Comparison of ENCODE assay signal across 25 cellular contexts in genomic region chr6:75215291-75215690, GRCh38. TPM values are rescaled to one million over a fixed set of nuclear protein-coding genes. Genes with fewer than 3 reads are reported as not detected.
"Had no signal": no experiment of that assay in that cellular context is flagged by ENCODE, and none has a peak within 500 bp of the region (broad histone marks: within the 10 kb centered on the region; RNA-seq: fewer than 3 reads in every experiment).

No MANE protein-coding gene starts in this region.

- H2AFZ ChIP-seq: neural progenitor cell, parathyroid adenoma had no signal

- H3K27me3 ChIP-seq: esophagus squamous epithelium, right lobe of liver, thyroid gland had no signal

- H3K4me3 ChIP-seq: coronary artery, esophagus squamous epithelium, left ventricle myocardium inferior, lower lobe of right lung, neural progenitor cell, right lobe of liver, stomach, thyroid gland had no signal

- H3K9ac ChIP-seq: neural progenitor cell, parathyroid adenoma had no signal

- H3K36me3 ChIP-seq: esophagus squamous epithelium, left ventricle myocardium inferior, lower lobe of right lung, neural progenitor cell, right lobe of liver, stomach, thyroid gland had no signal

- H3K4me3 Mint-ChIP-seq: effector memory CD8-positive, alpha-beta T cell; memory B cell; mesothelial cell of epicardium; naive thymus-derived CD4-positive, alpha-beta T cell; nephron; neural progenitor cell had no signal

- H3K4me1 Mint-ChIP-seq: memory B cell, neural progenitor cell had no signal

- FAIRE-seq: endometrium, frontal cortex, kidney, small intestine had no signal

- H3K27ac Mint-ChIP-seq: effector memory CD8-positive, alpha-beta T cell; memory B cell; mesothelial cell of epicardium; naive thymus-derived CD4-positive, alpha-beta T cell; nephron; neural progenitor cell; progenitor cell of endocrine pancreas had no signal

- H3K27ac ChIP-seq: coronary artery, esophagus squamous epithelium, left ventricle myocardium inferior, lower lobe of right lung, neural progenitor cell, parathyroid adenoma, right lobe of liver, stomach, thyroid gland had no signal

- H3K79me2 ChIP-seq: parathyroid adenoma had no signal

- H3K4me2 ChIP-seq: neural progenitor cell had no signal

- H3K4me1 ChIP-seq: neural progenitor cell, parathyroid adenoma, thyroid gland had no signal

- H3K9me3 Mint-ChIP-seq: effector memory CD8-positive, alpha-beta T cell; memory B cell; mesothelial cell of epicardium; naive thymus-derived CD4-positive, alpha-beta T cell; nephron; neural progenitor cell had no signal

- DNase-seq: dermis blood vessel endothelial cell; effector memory CD8-positive, alpha-beta T cell; erythroblast; esophagus squamous epithelium; kidney; left ventricle myocardium inferior; lower lobe of right lung; naive thymus-derived CD4-positive, alpha-beta T cell; right lobe of liver; small intestine; stimulated activated CD4-positive, alpha-beta T cell treated with anti-CD3 and anti-CD28 coated beads, Interleukin-15, amount 100 ng/mL, for 24 hours; stimulated activated CD4-positive, alpha-beta T cell treated with anti-CD3 and anti-CD28 coated beads, Interleukin-2, amount 100 ng/mL, for 48 hours; stimulated activated naive CD4-positive, alpha-beta T cell treated with Interleukin-2 at 50 U/mL for 16 hours; stomach; thyroid gland; trophoblast cell had no signal

- H3K36me3 Mint-ChIP-seq: memory B cell; mesothelial cell of epicardium; naive thymus-derived CD4-positive, alpha-beta T cell; neural progenitor cell had no signal

- H3K9me3 ChIP-seq: esophagus squamous epithelium, left ventricle myocardium inferior, lower lobe of right lung, right lobe of liver, stomach, thyroid gland had no signal

RNA-seq across cellular contexts. Expression of gene COL12A1, which starts 9.4 kb away (rescaled TPM):
- polyA plus RNA-seq: naive thymus-derived CD4-positive, alpha-beta T cell had no signal
